In genomic region chr3:152195206-152195605, GRCh38 we compare ENCODE assay signal across 13 cellular contexts.
A peak's percentile ranks its signal among the peaks of the same experiment; 100 is the strongest.
DNase-seq lines count a peak whose midpoint lies in the region; ATAC-seq and TF ChIP-seq lines count a peak whose summit lies in the region.
"Had no signal": no experiment of that assay in that cellular context is flagged by ENCODE, and none has a peak within 500 bp of the region (broad histone marks: within the 10 kb centered on the region; RNA-seq: fewer than 3 reads in every experiment).

No MANE protein-coding gene starts in this region.

- no peaks in the 10 kb centered on the region for H3K36me3 ChIP-seq in KOPT-K1 (ENCODE audit: insufficient read depth, low read length)
- no peaks in the 10 kb centered on the region for H3K36me3 ChIP-seq in neutrophil
- H3K36me3 ChIP-seq: left lung, stomach had no signal

- intact Hi-C loops in activated CD4-positive, alpha-beta T cell treated with anti-CD3 and anti-CD28 coated beads, Interleukin-2, amount 10 ng/mL, durations not matched to agents 24 days and 14 days (cut with micrococcal nuclease): loop anchor here (5.0 kb wide), 1 partner anchor 247 kb away; no protein-coding TSS in a partner anchor
- intact Hi-C loops in sciatic nerve (cut with DNase I): no loop called here

- TF ChIP-seq CTCF in neutrophil (IDR thresholded peaks at IDR 0.05): no peak

- peak overlapping the region; percentile 51 for H3K27ac Mint-ChIP-seq in activated CD4-positive, alpha-beta T cell treated with anti-CD3 and anti-CD28 coated beads, Interleukin-2, amount 10 ng/mL, durations not matched to agents 24 days and 14 days
- H3K27ac Mint-ChIP-seq in activated T-helper 17 cell treated with anti-CD3 and anti-CD28 coated beads, Interleukin-2, amount 50 U/mL, for 72 hours: peak overlapping the region; percentile 99

- no peaks in the 10 kb centered on the region for H3K27me3 Mint-ChIP-seq in activated CD4-positive, alpha-beta T cell treated with anti-CD3 and anti-CD28 coated beads, Interleukin-2, amount 10 ng/mL, durations not matched to agents 24 days and 14 days
- no peaks in the 10 kb centered on the region for H3K27me3 Mint-ChIP-seq in activated T-helper 17 cell treated with anti-CD3 and anti-CD28 coated beads, Interleukin-2, amount 50 U/mL, for 72 hours

- H3K4me3 Mint-ChIP-seq in activated CD4-positive, alpha-beta T cell treated with anti-CD3 and anti-CD28 coated beads, Interleukin-2, amount 10 ng/mL, durations not matched to agents 24 days and 14 days: peak overlapping the region; percentile 34
- H3K4me3 Mint-ChIP-seq in activated T-helper 17 cell treated with anti-CD3 and anti-CD28 coated beads, Interleukin-2, amount 50 U/mL, for 72 hours: peak overlapping the region; percentile 87

- H3K9me3 Mint-ChIP-seq in activated CD4-positive, alpha-beta T cell treated with anti-CD3 and anti-CD28 coated beads, Interleukin-2, amount 10 ng/mL, durations not matched to agents 24 days and 14 days: no peaks in the 10 kb centered on the region
- H3K9me3 Mint-ChIP-seq in activated T-helper 17 cell treated with anti-CD3 and anti-CD28 coated beads, Interleukin-2, amount 50 U/mL, for 72 hours: no peaks in the 10 kb centered on the region

- H3K4me1 ChIP-seq in neutrophil (ENCODE audit: control insufficient read depth in 1 of 2, insufficient read depth in 1 of 2, low read depth in 1 of 2, low read length in 1 of 2): peaks cover 69 to 78% of the 10 kb centered on the region in 2 experiments

- H3K9me3 ChIP-seq in KOPT-K1 (ENCODE audit: insufficient read depth, low read length, poor library complexity, severe bottlenecking) (no peaks in the 10 kb centered on the region), neutrophil (no peaks in the 10 kb centered on the region)
- H3K9me3 ChIP-seq: left lung, stomach had no signal

- H3K4me3 ChIP-seq in neutrophil (ENCODE audit: low read depth in 1 of 2, low read length in 1 of 2): no peak overlapping the region
- H3K4me3 ChIP-seq: left lung, stomach had no signal

- H3K27ac ChIP-seq in KOPT-K1 (ENCODE audit: low read depth, low read length, poor library complexity, severe bottlenecking) (peak overlapping the region; percentile 87), neutrophil (peak overlapping the region; percentile 11)

- DNase-seq in activated CD4-positive, alpha-beta T cell treated with anti-CD3 and anti-CD28 coated beads, Interleukin-2, amount 10 ng/mL, durations not matched to agents 24 days and 14 days: peak; percentile 63
- no peak for DNase-seq in activated CD4-positive, alpha-beta T cell treated with anti-CD3 and anti-CD28 coated beads, Interleukin-2, amount 50 U/mL, for 48 hours
- no peak for DNase-seq in sciatic nerve (ENCODE audit: low spot score)
- DNase-seq in activated CD4-positive, CD25-positive, alpha-beta regulatory T cell (lab: John Stamatoyannopoulos, UW): no peak
- DNase-seq: foreskin melanocyte; left lung; MV-4-11; stimulated activated CD4-positive, alpha-beta T cell treated with anti-CD3 and anti-CD28 coated beads, Interleukin-12 subunit alpha, Interleukin-12 subunit beta, amount 100 ng/mL, for 4 hours; stomach had no signal

- H3K27me3 ChIP-seq in neutrophil: no peaks in the 10 kb centered on the region
- H3K27me3 ChIP-seq: left lung, stomach had no signal

- no peaks in the 10 kb centered on the region for H3K36me3 Mint-ChIP-seq in activated CD4-positive, alpha-beta T cell treated with anti-CD3 and anti-CD28 coated beads, Interleukin-2, amount 10 ng/mL, durations not matched to agents 24 days and 14 days (ENCODE audit: low read depth)
- peaks cover 10% of the 10 kb centered on the region for H3K36me3 Mint-ChIP-seq in activated T-helper 17 cell treated with anti-CD3 and anti-CD28 coated beads, Interleukin-2, amount 50 U/mL, for 72 hours (ENCODE audit: low read depth)

- peaks cover 70% of the 10 kb centered on the region for H3K4me1 Mint-ChIP-seq in activated CD4-positive, alpha-beta T cell treated with anti-CD3 and anti-CD28 coated beads, Interleukin-2, amount 10 ng/mL, durations not matched to agents 24 days and 14 days
- H3K4me1 Mint-ChIP-seq in activated T-helper 17 cell treated with anti-CD3 and anti-CD28 coated beads, Interleukin-2, amount 50 U/mL, for 72 hours: peaks cover 48% of the 10 kb centered on the region

- no peak for ATAC-seq in activated T-helper 17 cell treated with anti-CD3 and anti-CD28 coated beads, Interleukin-2, amount 50 U/mL, for 72 hours (replicated peaks)
- ATAC-seq in sciatic nerve (no peak), GM19324 (IDR thresholded peaks at IDR 0.05; ENCODE audit: low FRiP score, unreplicated experiment) (no peak)
- ATAC-seq: left lung had no signal
